In genomic region chr18:73563345-73563744, GRCh38 we compare ENCODE assay signal across 13 cellular contexts.
DNase-seq lines count a peak whose midpoint lies in the region; ATAC-seq and TF ChIP-seq lines count a peak whose summit lies in the region.
"Had no signal": no experiment of that assay in that cellular context is flagged by ENCODE, and none has a peak within 500 bp of the region (broad histone marks: within the 10 kb centered on the region; RNA-seq: fewer than 3 reads in every experiment).

No MANE protein-coding gene starts in this region.

- H3K9ac ChIP-seq in mammary epithelial cell (ENCODE audit: insufficient read depth, low read length) = no peak overlapping the region

- no peaks in the 10 kb centered on the region for H3K9me3 ChIP-seq in A673 (ENCODE audit: low read depth, low read length, poor library complexity, severe bottlenecking)
- no peaks in the 10 kb centered on the region for H3K9me3 ChIP-seq in mammary epithelial cell (replicated peaks; ENCODE audit: insufficient read depth, low read length)
- H3K9me3 ChIP-seq: A549 had no signal

- in situ Hi-C loops in mammary epithelial cell (cut with MboI; ENCODE audit: low sequenced_read_pairs in 2 of 2) = no loop called here

- no peaks in the 10 kb centered on the region for H3K27me3 Mint-ChIP-seq in activated naive CD8-positive, alpha-beta T cell treated with anti-CD3 and anti-CD28 coated beads, Interleukin-2, amount 50 U/mL, for 24 hours
- H3K27me3 Mint-ChIP-seq in T-helper 2 cell treated with Interferon-gamma antibody and Interleukin-4, amounts not matched to agents 5 μg/mL and 100 μg/mL, for 36 hours (ENCODE audit: low read depth) = no peaks in the 10 kb centered on the region
- H3K27me3 Mint-ChIP-seq: central memory CD8-positive, alpha-beta T cell; naive thymus-derived CD8-positive, alpha-beta T cell had no signal

- H3K4me3 Mint-ChIP-seq in activated naive CD8-positive, alpha-beta T cell treated with anti-CD3 and anti-CD28 coated beads, Interleukin-2, amount 50 U/mL, for 24 hours = no peak overlapping the region
- H3K4me3 Mint-ChIP-seq in T-helper 2 cell treated with Interferon-gamma antibody and Interleukin-4, amounts not matched to agents 5 μg/mL and 100 μg/mL, for 36 hours = no peak overlapping the region
- H3K4me3 Mint-ChIP-seq: central memory CD8-positive, alpha-beta T cell; naive thymus-derived CD8-positive, alpha-beta T cell had no signal

- TF ChIP-seq CTCF in A673 (conservative IDR thresholded peaks at IDR 0.05; ENCODE audit: low read depth, low read length) = no peak
- TF ChIP-seq CTCF in HFF-Myc (IDR thresholded peaks at IDR 0.05; ENCODE audit: low read depth, low read length, missing control alignments) = no peak
- no peak for TF ChIP-seq CTCF in mammary epithelial cell (conservative IDR thresholded peaks at IDR 0.05 in 1 of 2, IDR thresholded peaks at IDR 0.05 in 1 of 2; ENCODE audit: extremely low read depth in 1 of 2, insufficient read depth in 1 of 2, low read depth in 1 of 2, low read length in 2 of 2)
- no peak for TF ChIP-seq CTCF in foreskin keratinocyte (conservative IDR thresholded peaks at IDR 0.05)

- DNase-seq in A673 (ENCODE audit: low spot score) (peak; percentile 3), HFF-Myc (ENCODE audit: extremely low read depth, low read depth) (peak; percentile 61), mammary epithelial cell (peak; percentile 51), foreskin keratinocyte (peak; percentile 51 to 73), GM19238 (ENCODE audit: insufficient read length, low spot score) (no peak)
- no peak for DNase-seq in activated naive CD8-positive, alpha-beta T cell treated with anti-CD3 and anti-CD28 coated beads, Interleukin-2, amount 50 U/mL, for 24 hours
- DNase-seq in T-helper 2 cell treated with Interferon-gamma antibody and Interleukin-4, amounts not matched to agents 5 μg/mL and 100 μg/mL, for 36 hours (ENCODE audit: low spot score) = no peak
- DNase-seq: activated naive CD4-positive, alpha-beta T cell treated with anti-CD3 and anti-CD28 coated beads, Interleukin-2, amount 50 U/mL, for 16 hours; naive thymus-derived CD8-positive, alpha-beta T cell; NCI-H1930 had no signal

- no peaks in the 10 kb centered on the region for H3K79me2 ChIP-seq in mammary epithelial cell (ENCODE audit: insufficient read depth, low read length)

- no peaks in the 10 kb centered on the region for H3K27me3 ChIP-seq in A673 (replicated peaks; ENCODE audit: insufficient read depth, low read depth, low read length, poor library complexity)
- H3K27me3 ChIP-seq in mammary epithelial cell (ENCODE audit: insufficient read depth, low read length) = no peaks in the 10 kb centered on the region
- H3K27me3 ChIP-seq in foreskin keratinocyte = no peaks in the 10 kb centered on the region

- dilution Hi-C loops in mammary epithelial cell (cut with HindIII; ENCODE audit: low sequenced_read_pairs) = no loop called here

- no peaks in the 10 kb centered on the region for H3K36me3 Mint-ChIP-seq in activated naive CD8-positive, alpha-beta T cell treated with anti-CD3 and anti-CD28 coated beads, Interleukin-2, amount 50 U/mL, for 24 hours (ENCODE audit: low read depth)
- H3K36me3 Mint-ChIP-seq in T-helper 2 cell treated with Interferon-gamma antibody and Interleukin-4, amounts not matched to agents 5 μg/mL and 100 μg/mL, for 36 hours (ENCODE audit: low read depth) = no peaks in the 10 kb centered on the region
- H3K36me3 Mint-ChIP-seq: naive thymus-derived CD8-positive, alpha-beta T cell had no signal

- H2AFZ ChIP-seq in mammary epithelial cell (ENCODE audit: low read depth, low read length) = peak overlapping the region; percentile 15

- no TSS peak for BruUV-seq in A673 (replicated peaks; lab: Mats Ljungman, UMichigan)
- BruUV-seq in mammary epithelial cell (replicated peaks; lab: Mats Ljungman, UMichigan) = no TSS peak

- H3K4me1 Mint-ChIP-seq in activated naive CD8-positive, alpha-beta T cell treated with anti-CD3 and anti-CD28 coated beads, Interleukin-2, amount 50 U/mL, for 24 hours = no peaks in the 10 kb centered on the region
- H3K4me1 Mint-ChIP-seq in T-helper 2 cell treated with Interferon-gamma antibody and Interleukin-4, amounts not matched to agents 5 μg/mL and 100 μg/mL, for 36 hours (ENCODE audit: low read depth) = no peaks in the 10 kb centered on the region
- H3K4me1 Mint-ChIP-seq: central memory CD8-positive, alpha-beta T cell; naive thymus-derived CD8-positive, alpha-beta T cell had no signal

- peak overlapping the region; percentile 38 for H3K4me2 ChIP-seq in mammary epithelial cell (ENCODE audit: insufficient read depth, low read depth, low read length)

- no peaks in the 10 kb centered on the region for H3K9me3 Mint-ChIP-seq in activated naive CD8-positive, alpha-beta T cell treated with anti-CD3 and anti-CD28 coated beads, Interleukin-2, amount 50 U/mL, for 24 hours
- H3K9me3 Mint-ChIP-seq in T-helper 2 cell treated with Interferon-gamma antibody and Interleukin-4, amounts not matched to agents 5 μg/mL and 100 μg/mL, for 36 hours = no peaks in the 10 kb centered on the region

- intact Hi-C loops in A673 (cut with micrococcal nuclease; ENCODE audit: unreplicated experiment) = no loop called here
- intact Hi-C loops in mammary epithelial cell (cut with micrococcal nuclease) = no loop called here

- POLR2A ChIA-PET in A673 (lab: Charles Lee; ENCODE audit: low non-redundant PET) = no interaction called here

- 42% methylated on average over 4 of the region's 4 CpGs for WGBS in mammary epithelial cell (ENCODE audit: low coverage, missing lambda C conversion rate)

- ATAC-seq in foreskin keratinocyte (peak; percentile 45), GM18517 (IDR thresholded peaks at IDR 0.05; ENCODE audit: unreplicated experiment) (no peak)
- no peak for ATAC-seq in activated naive CD8-positive, alpha-beta T cell treated with anti-CD3 and anti-CD28 coated beads, Interleukin-2, amount 50 U/mL, for 24 hours
- ATAC-seq: naive thymus-derived CD8-positive, alpha-beta T cell had no signal

- H3K27ac ChIP-seq in A673 (ENCODE audit: low read depth, low read length, poor library complexity, severe bottlenecking) = no peak overlapping the region
- peak overlapping the region; percentile 86 for H3K27ac ChIP-seq in mammary epithelial cell (ENCODE audit: insufficient read depth, low read depth, low read length)
- peak overlapping the region; percentile 58 for H3K27ac ChIP-seq in foreskin keratinocyte

- H4K20me1 ChIP-seq in mammary epithelial cell (ENCODE audit: insufficient read depth, low read length) = no peaks in the 10 kb centered on the region

- no peaks in the 10 kb centered on the region for H3K36me3 ChIP-seq in A673 (ENCODE audit: insufficient read depth, low read length, poor library complexity, severe bottlenecking)
- H3K36me3 ChIP-seq in mammary epithelial cell (ENCODE audit: insufficient read depth, low read length) = no peaks in the 10 kb centered on the region

- CTCF ChIA-PET in A673 (lab: Charles Lee) (no interaction called here), mammary epithelial cell (lab: Charles Lee; ENCODE audit: low non-redundant PET) (no interaction called here)

- H3K4me3 ChIP-seq in A673 (ENCODE audit: low read depth, low read length, poor library complexity, severe bottlenecking) (no peak overlapping the region), HFF-Myc (replicated peaks; ENCODE audit: low read depth, low read length) (no peak overlapping the region), mammary epithelial cell (replicated peaks in 1 of 3; ENCODE audit: insufficient read depth in 1 of 3, low read depth in 2 of 3, low read length in 3 of 3) (no peak overlapping the region)
- H3K4me3 ChIP-seq: A549 had no signal

- H3K4me1 ChIP-seq in A673 (ENCODE audit: insufficient read depth, low read length, poor library complexity, severe bottlenecking) = no peaks in the 10 kb centered on the region
- peaks cover 15% of the 10 kb centered on the region for H3K4me1 ChIP-seq in mammary epithelial cell (ENCODE audit: insufficient read depth, low read length)
- H3K4me1 ChIP-seq in foreskin keratinocyte = peaks cover 16% of the 10 kb centered on the region

- H3K27ac Mint-ChIP-seq in activated naive CD8-positive, alpha-beta T cell treated with anti-CD3 and anti-CD28 coated beads, Interleukin-2, amount 50 U/mL, for 24 hours = no peak overlapping the region
- no peak overlapping the region for H3K27ac Mint-ChIP-seq in T-helper 2 cell treated with Interferon-gamma antibody and Interleukin-4, amounts not matched to agents 5 μg/mL and 100 μg/mL, for 36 hours
- H3K27ac Mint-ChIP-seq: naive thymus-derived CD8-positive, alpha-beta T cell had no signal

Comparison
In these comparisons a context has a peak if more than half of its experiments do, and no peak if none do; other contexts are left out.
1. DNase-seq: peak in A673 (single experiment), HFF-Myc (single experiment), mammary epithelial cell (single experiment) and foreskin keratinocyte (2 of 2); none in activated naive CD8-positive, alpha-beta T cell treated with anti-CD3 and anti-CD28 coated beads, Interleukin-2, amount 50 U/mL, for 24 hours (single experiment), T-helper 2 cell treated with Interferon-gamma antibody and Interleukin-4, amounts not matched to agents 5 μg/mL and 100 μg/mL, for 36 hours (single experiment) and GM19238 (single experiment).